ENCODE assay signal across 9 cellular contexts in the genomic region with DNA sequence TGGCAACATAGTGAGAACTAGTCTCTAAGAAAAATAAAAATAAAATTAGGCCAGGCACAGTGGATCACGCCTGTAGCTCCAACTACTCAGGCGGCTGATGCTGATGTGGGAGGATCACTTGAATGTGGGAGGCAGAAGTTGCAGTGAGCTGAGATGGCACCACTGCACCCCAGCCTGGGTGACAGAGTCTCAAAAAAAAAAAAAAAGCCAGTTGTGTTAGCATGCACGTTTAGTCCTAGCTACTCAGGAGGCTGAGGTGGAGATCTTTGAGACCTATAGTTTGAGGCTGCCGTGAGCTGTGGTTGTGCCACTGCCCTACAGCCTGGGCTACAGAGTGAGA. TPM values are rescaled to one million over a fixed set of nuclear protein-coding genes. Genes with fewer than 3 reads are reported as not detected.
A peak's percentile ranks its signal among the peaks of the same experiment; 100 is the strongest.
DNase-seq lines count a peak whose midpoint lies in the region; ATAC-seq and TF ChIP-seq lines count a peak whose summit lies in the region.
"Had no signal": no experiment of that assay in that cellular context is flagged by ENCODE, and none has a peak within 500 bp of the region (broad histone marks: within the 10 kb centered on the region; RNA-seq: fewer than 3 reads in every experiment).

No MANE protein-coding gene starts in this region.

- H2BK120ac ChIP-seq in IMR-90 (ENCODE audit: low read depth, low read length), result no peak overlapping the region

- H4K91ac ChIP-seq in IMR-90 (ENCODE audit: insufficient read depth, low read depth, low read length), result no peak overlapping the region

- no peak overlapping the region for H2BK15ac ChIP-seq in IMR-90 (ENCODE audit: low read depth, low read length)

- no peak overlapping the region for H3K4me3 ChIP-seq in IMR-90 (ENCODE audit: insufficient read depth, low read depth, low read length)

- H3K14ac ChIP-seq in IMR-90 (replicated peaks; ENCODE audit: low read depth, low read length), result 0 out of 2 replicates have a peak overlapping the region, but pooled peaks have one; percentile 34

- peak overlapping the region; percentile 39 to 49; a peak in 2 of 4 replicates for H4K8ac ChIP-seq in IMR-90 (ENCODE audit: low read depth in 2 of 2, low read length in 2 of 2)

- TF ChIP-seq CTCF in CD4-positive, alpha-beta T cell (IDR thresholded peaks at IDR 0.05), result no peak
- no peak for TF ChIP-seq CTCF in IMR-90 (conservative IDR thresholded peaks at IDR 0.05; ENCODE audit: low read depth, low read length)

- H3K56ac ChIP-seq in IMR-90 (ENCODE audit: extremely low read depth, insufficient read depth, low read length), result peak overlapping the region; percentile 12; the same call in 1 of the 2 replicates

- TF ChIP-seq RAD21 in IMR-90 (IDR thresholded peaks at IDR 0.05; ENCODE audit: low read length), result no peak

- H4K20me1 ChIP-seq in IMR-90 (ENCODE audit: insufficient read depth, low read length), result no peaks in the 10 kb centered on the region

- H3K4me1 ChIP-seq in IMR-90 (ENCODE audit: control insufficient read depth, insufficient read depth, low read length), result peaks cover 5% of the 10 kb centered on the region

- H3K27ac ChIP-seq in CD4-positive, alpha-beta T cell (ENCODE audit: low read depth, low read length), result peak overlapping the region; percentile 40
- peak overlapping the region; percentile 35; the same call in 1 of the 2 replicates for H3K27ac ChIP-seq in IMR-90 (ENCODE audit: insufficient read depth, low read length)

- H3K4me1 Mint-ChIP-seq in CD4-positive, alpha-beta T cell (ENCODE audit: low read depth), result peaks cover 85% of the 10 kb centered on the region
- peaks cover 75% of the 10 kb centered on the region for H3K4me1 Mint-ChIP-seq in activated T-helper 1 cell treated with anti-CD3 and anti-CD28 coated beads, Interleukin-12 subunit alpha, Interleukin-12 subunit beta, Interleukin-2, Interleukin-4 antibody, amounts not matched to agents 30 ng/mL and 10 ng/mL and 1 ng/mL, durations not matched to agents 14 hours and 24 hours and 36 hours (ENCODE audit: low read depth)
- peaks cover 52 to 75% (median 71%) of the 10 kb centered on the region in 3 donors for H3K4me1 Mint-ChIP-seq in naive B cell

- H3K79me1 ChIP-seq in IMR-90 (ENCODE audit: low read depth in 1 of 2, low read length in 2 of 2), result peaks cover 16 to 58% of the 10 kb centered on the region in 2 experiments

- H4K5ac ChIP-seq in IMR-90 (ENCODE audit: low read depth, low read length), result peak overlapping the region; percentile 25; the same call in 1 of the 2 replicates

- H3K4me3 Mint-ChIP-seq in CD4-positive, alpha-beta T cell, result peak overlapping the region; percentile 93
- H3K4me3 Mint-ChIP-seq in activated T-helper 1 cell treated with anti-CD3 and anti-CD28 coated beads, Interleukin-12 subunit alpha, Interleukin-12 subunit beta, Interleukin-2, Interleukin-4 antibody, amounts not matched to agents 30 ng/mL and 10 ng/mL and 1 ng/mL, durations not matched to agents 14 hours and 24 hours and 36 hours, result peak overlapping the region; percentile 97
- peak overlapping the region; percentile 85 to 98 (median 96) for H3K4me3 Mint-ChIP-seq in naive B cell

- H3K36me3 ChIP-seq in IMR-90 (ENCODE audit: control insufficient read depth, insufficient read depth, low read length), result peaks cover 3% of the 10 kb centered on the region

- H2AFZ ChIP-seq in IMR-90 (replicated peaks; ENCODE audit: low read length, poor library complexity), result no peak overlapping the region

- no peak overlapping the region for H2AK9ac ChIP-seq in IMR-90 (replicated peaks; ENCODE audit: low read depth, low read length, poor library complexity)

- no peak overlapping the region for H2AK5ac ChIP-seq in IMR-90 (ENCODE audit: low read depth, low read length)

- CTCF ChIA-PET in CD4-positive, alpha-beta T cell (lab: Charles Lee), result interaction anchor here (1.1 to 2.2 kb wide), 3 partner anchors 11 to 94 kb away, joined by 3 to 13 read pairs (median 5); partner anchors contain the start of gene MOB1B
- CTCF ChIA-PET in IMR-90 (lab: Yijun Ruan, JAX), result no interaction called here

- peaks cover 4% of the 10 kb centered on the region; the same call in 1 of the 2 replicates for H3K9me1 ChIP-seq in IMR-90 (ENCODE audit: insufficient read depth, low read length)

- H3K4me2 ChIP-seq in IMR-90 (ENCODE audit: low read depth, low read length), result peak overlapping the region; percentile 70

- no peak overlapping the region for H2BK20ac ChIP-seq in IMR-90 (ENCODE audit: low read depth, low read length)

- TF ChIP-seq POLR2A in IMR-90 (IDR thresholded peaks at IDR 0.05; ENCODE audit: low read depth, low read length), result no peak

- H3K4ac ChIP-seq in IMR-90 (ENCODE audit: low read depth, low read length), result no peak overlapping the region

- H2BK5ac ChIP-seq in IMR-90 (ENCODE audit: low read depth, low read length, poor library complexity, severe bottlenecking), result peak overlapping the region; percentile 5

- WGBS in IMR-90 (ENCODE audit: extremely low coverage in 2 of 2, insufficient read length in 1 of 2), 2 experiments, result 80% methylated on average over 1 of the region's 4 CpGs; no CpG with 5 or more reads in 1 of the 2 experiments

- peak overlapping the region; percentile 19; the same call in 1 of the 2 replicates for H3K9ac ChIP-seq in IMR-90 (ENCODE audit: low read depth, low read length)

- no peaks in the 10 kb centered on the region for H3K27me3 ChIP-seq in CD4-positive, alpha-beta T cell (ENCODE audit: control insufficient read depth, insufficient read depth, low read length)
- no peaks in the 10 kb centered on the region for H3K27me3 ChIP-seq in IMR-90 (ENCODE audit: control insufficient read depth, insufficient read depth, low read length)

- DNase-seq in CD4-positive, alpha-beta T cell, result no peak
- DNase-seq in IMR-90, result no peak
- no peak for DNase-seq in activated T-helper 1 cell treated with anti-CD3 and anti-CD28 coated beads, Interleukin-12 subunit alpha, Interleukin-12 subunit beta, Interleukin-2, Interleukin-4 antibody, amounts not matched to agents 30 ng/mL and 10 ng/mL and 1 ng/mL, durations not matched to agents 14 hours and 24 hours and 36 hours (ENCODE audit: low spot score)
- no peak for DNase-seq in naive B cell
- DNase-seq in NCI-H524 treated with DMSO at 0.1 percent for 48 hours (lab: John Stamatoyannopoulos, UW), result no peak
- no peak for DNase-seq in NCI-H526 (lab: John Stamatoyannopoulos, UW)
- no peak for DNase-seq in NCI-H446 treated with DMSO at 0.1 percent for 48 hours (lab: John Stamatoyannopoulos, UW)
- DNase-seq: NCI-H2107 had no signal

- no peaks in the 10 kb centered on the region for H3K27me3 Mint-ChIP-seq in CD4-positive, alpha-beta T cell
- H3K27me3 Mint-ChIP-seq in activated T-helper 1 cell treated with anti-CD3 and anti-CD28 coated beads, Interleukin-12 subunit alpha, Interleukin-12 subunit beta, Interleukin-2, Interleukin-4 antibody, amounts not matched to agents 30 ng/mL and 10 ng/mL and 1 ng/mL, durations not matched to agents 14 hours and 24 hours and 36 hours (ENCODE audit: insufficient read depth), result no peaks in the 10 kb centered on the region
- no peaks in the 10 kb centered on the region for H3K27me3 Mint-ChIP-seq in naive B cell

- in situ Hi-C loops in IMR-90 (cut with MboI; ENCODE audit: low sequenced_read_pairs), result loop anchor here (10.0 kb wide), 1 partner anchor 161 kb away; the partner anchor contains the start of gene GRSF1

- intact Hi-C loops in CD4-positive, alpha-beta T cell (cut with DNase I, micrococcal nuclease), result loop anchor here (10.0 kb wide), 2 partner anchors 161 to 311 kb away; partner anchors contain the start of genes GRSF1 (in 1 of the 2) and UTP3 (in 1 of the 2)
- intact Hi-C loops in IMR-90 (cut with micrococcal nuclease), result loop anchor here (10.0 kb wide), 1 partner anchor 189 kb away; no protein-coding TSS in a partner anchor
- intact Hi-C loops in activated T-helper 1 cell treated with anti-CD3 and anti-CD28 coated beads, Interleukin-12 subunit alpha, Interleukin-12 subunit beta, Interleukin-2, Interleukin-4 antibody, amounts not matched to agents 30 ng/mL and 10 ng/mL and 1 ng/mL, durations not matched to agents 14 hours and 24 hours and 36 hours (cut with micrococcal nuclease), result no loop called here

- dilution Hi-C loops in IMR-90 (cut with HindIII; ENCODE audit: low sequenced_read_pairs, unreplicated experiment), result no loop called here

- peak; percentile 42 for ATAC-seq in CD4-positive, alpha-beta T cell (ENCODE audit: poor library complexity)
- ATAC-seq in IMR-90 (ENCODE audit: low read depth) (no peak), naive B cell (ENCODE audit: low read depth in 2 of 2) (no peak), HG03135 (IDR thresholded peaks at IDR 0.05; ENCODE audit: unreplicated experiment) (no peak)

- peaks cover 2% of the 10 kb centered on the region for H3K9me3 Mint-ChIP-seq in CD4-positive, alpha-beta T cell
- H3K9me3 Mint-ChIP-seq in activated T-helper 1 cell treated with anti-CD3 and anti-CD28 coated beads, Interleukin-12 subunit alpha, Interleukin-12 subunit beta, Interleukin-2, Interleukin-4 antibody, amounts not matched to agents 30 ng/mL and 10 ng/mL and 1 ng/mL, durations not matched to agents 14 hours and 24 hours and 36 hours, result peaks cover 15% of the 10 kb centered on the region
- H3K9me3 Mint-ChIP-seq in naive B cell, result peaks cover 0 to under 1% (median 0%) of the 10 kb centered on the region in 7 donors

- H3K27ac Mint-ChIP-seq in CD4-positive, alpha-beta T cell, result peak overlapping the region; percentile 85
- H3K27ac Mint-ChIP-seq in activated T-helper 1 cell treated with anti-CD3 and anti-CD28 coated beads, Interleukin-12 subunit alpha, Interleukin-12 subunit beta, Interleukin-2, Interleukin-4 antibody, amounts not matched to agents 30 ng/mL and 10 ng/mL and 1 ng/mL, durations not matched to agents 14 hours and 24 hours and 36 hours, result peak overlapping the region; percentile 83
- peak overlapping the region; percentile 59 to 98 (median 95) for H3K27ac Mint-ChIP-seq in naive B cell

- H3K36me3 Mint-ChIP-seq in CD4-positive, alpha-beta T cell (ENCODE audit: low read depth), result peaks cover 69% of the 10 kb centered on the region
- peaks cover 27% of the 10 kb centered on the region for H3K36me3 Mint-ChIP-seq in activated T-helper 1 cell treated with anti-CD3 and anti-CD28 coated beads, Interleukin-12 subunit alpha, Interleukin-12 subunit beta, Interleukin-2, Interleukin-4 antibody, amounts not matched to agents 30 ng/mL and 10 ng/mL and 1 ng/mL, durations not matched to agents 14 hours and 24 hours and 36 hours (ENCODE audit: low read depth)
- H3K36me3 Mint-ChIP-seq in naive B cell, result peaks cover 13 to 32% of the 10 kb centered on the region in 2 donors

- H3K9me3 ChIP-seq in CD4-positive, alpha-beta T cell (ENCODE audit: control insufficient read depth, low read length), result no peaks in the 10 kb centered on the region
- no peaks in the 10 kb centered on the region for H3K9me3 ChIP-seq in IMR-90 (ENCODE audit: control insufficient read depth, insufficient read depth, low read length)

- no TSS peak for BruUV-seq in IMR-90 (replicated peaks; lab: Mats Ljungman, UMichigan)

- POLR2A ChIA-PET in CD4-positive, alpha-beta T cell (lab: Charles Lee), result interaction anchor here (0.6 to 3.5 kb wide), 4 partner anchors 8 to 94 kb away, joined by 5 to 40 read pairs (median 6); partner anchors contain the start of gene MOB1B
- POLR2A ChIA-PET in IMR-90 (lab: Charles Lee; ENCODE audit: unreplicated experiment), result interaction anchor here (0.6 kb wide), 1 partner anchor 87 kb away, joined by 14 read pairs; no protein-coding TSS in a partner anchor

- no peak overlapping the region for H3K18ac ChIP-seq in IMR-90 (ENCODE audit: low read depth, low read length)

- peak overlapping the region; percentile 65; the same call in 1 of the 2 replicates for H3K23ac ChIP-seq in IMR-90 (ENCODE audit: low read depth, low read length)

RNA-seq across cellular contexts. Expression of gene DCK, which starts 2.5 kb away (rescaled TPM):
- total RNA-seq in CD4-positive, alpha-beta T cell, result 10 to 100 TPM; 12.8 to 13.9 TPM
- 7.0 and 14.4 TPM in 2 replicates for total RNA-seq in IMR-90 (2012; rRNA removed)
- polyA plus RNA-seq in IMR-90 (2012; rRNA removed) (5.9 and 8.9 TPM in 2 replicates), naive B cell (ENCODE audit: low read depth in 6 of 6) (100 to 1,000 TPM; 154 to 228 (median 181) TPM)
- polyA plus RNA-seq in IMR-90 (2012; cell fraction: cytosol; rRNA removed), result 0.92 and 1.5 TPM in 2 replicates
- 1.2 and 3.3 TPM in 2 replicates for polyA plus RNA-seq in IMR-90 (2012; cell fraction: nucleus; rRNA removed; ENCODE audit: low replicate concordance)
- total RNA-seq in activated T-helper 1 cell treated with anti-CD3 and anti-CD28 coated beads, Interleukin-12 subunit alpha, Interleukin-12 subunit beta, Interleukin-2, Interleukin-4 antibody, amounts not matched to agents 30 ng/mL and 10 ng/mL and 1 ng/mL, durations not matched to agents 14 hours and 24 hours and 36 hours, result 35.6 and 37.3 TPM in 2 replicates
